In genomic region chr10:98029149-98030092, GRCh38 we compare ENCODE assay signal across 1 cellular context.
TF ChIP-seq lines count a peak whose summit lies in the region.

No MANE protein-coding gene starts in this region.

TF ChIP-seq in endothelial cell of umbilical vein, 7 proteins besides CTCF, POLR2A, EP300 and RAD21 (continued from another document):
- TF ChIP-seq, protein P1, sequence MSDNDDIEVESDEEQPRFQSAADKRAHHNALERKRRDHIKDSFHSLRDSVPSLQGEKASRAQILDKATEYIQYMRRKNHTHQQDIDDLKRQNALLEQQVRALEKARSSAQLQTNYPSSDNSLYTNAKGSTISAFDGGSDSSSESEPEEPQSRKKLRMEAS (IDR thresholded peaks at IDR 0.05; ENCODE audit: insufficient read depth, insufficient read length) = no peak
